Comparison of ENCODE assay signal across 20 cellular contexts in the genomic region with DNA sequence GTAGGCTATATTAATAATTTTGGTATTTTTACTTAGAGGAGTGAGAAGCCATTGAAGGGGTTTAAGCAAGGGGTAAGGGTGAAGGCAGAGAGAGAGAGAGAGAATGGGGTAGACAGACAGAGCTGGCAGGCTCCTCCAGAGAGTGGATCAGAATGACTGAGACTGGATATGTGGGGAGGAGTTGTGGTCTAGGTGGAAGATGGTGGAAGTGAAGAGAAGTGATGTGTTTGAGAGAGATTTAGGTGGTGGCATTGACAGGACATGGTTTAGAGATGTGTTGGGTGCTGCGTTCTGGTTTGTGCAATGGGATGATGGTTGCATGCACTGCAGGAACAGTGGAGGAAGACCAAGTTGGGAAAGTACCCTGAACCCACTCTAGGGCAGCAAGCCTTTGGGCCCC.
A peak's percentile ranks its signal among the peaks of the same experiment; 100 is the strongest.
DNase-seq lines count a peak whose midpoint lies in the region; ATAC-seq and TF ChIP-seq lines count a peak whose summit lies in the region.
"Had no signal": no experiment of that assay in that cellular context is flagged by ENCODE, and none has a peak within 500 bp of the region (broad histone marks: within the 10 kb centered on the region; RNA-seq: fewer than 3 reads in every experiment).

No MANE protein-coding gene starts in this region.

- H3K36me3 Mint-ChIP-seq in activated CD4-positive, alpha-beta T cell treated with anti-CD3 and anti-CD28 coated beads for 36 hours (ENCODE audit: low read depth) = no peaks in the 10 kb centered on the region
- peaks cover 5% of the 10 kb centered on the region for H3K36me3 Mint-ChIP-seq in T-helper 17 cell (ENCODE audit: low read depth)
- H3K36me3 Mint-ChIP-seq in progenitor cell of endocrine pancreas (ENCODE audit: insufficient read depth) = no peaks in the 10 kb centered on the region

- no peak for TF ChIP-seq POLR2A in stomach (IDR thresholded peaks at IDR 0.05)

- TF ChIP-seq EP300 in stomach (IDR thresholded peaks at IDR 0.05) = no peak

- no peak overlapping the region for H3K4me3 Mint-ChIP-seq in activated CD4-positive, alpha-beta T cell treated with anti-CD3 and anti-CD28 coated beads for 36 hours
- H3K4me3 Mint-ChIP-seq in T-helper 17 cell (no peak overlapping the region), progenitor cell of endocrine pancreas (ENCODE audit: low read depth) (no peak overlapping the region)
- H3K4me3 Mint-ChIP-seq: GM23338 had no signal

- no peak for DNase-seq in activated CD4-positive, alpha-beta T cell treated with anti-CD3 and anti-CD28 coated beads for 36 hours
- no peak for DNase-seq in activated CD4-positive, alpha-beta T cell treated with anti-CD3 and anti-CD28 coated beads, Interleukin-2, amount 50 U/mL, for 1 hour
- DNase-seq in T-helper 17 cell (no peak), dorsolateral prefrontal cortex (no peak), progenitor cell of endocrine pancreas (ENCODE audit: low spot score, unreplicated experiment) (no peak), stomach (no peak), SW480 (ENCODE audit: low spot score) (no peak)
- DNase-seq: COR-L47, DMS153, MG63, NCI-H1092 treated with DMSO at 0.1 percent for 48 hours, NCI-H1694, NCI-H345, NCI-H526 treated with DMSO at 0.1 percent for 48 hours had no signal

- H3K4me3 ChIP-seq in dorsolateral prefrontal cortex (no peak overlapping the region), stomach (no peak overlapping the region)
- H3K4me3 ChIP-seq: BLaER1, GM12878, GM23338, MG63 had no signal

- intact Hi-C loops in activated CD4-positive, alpha-beta T cell treated with anti-CD3 and anti-CD28 coated beads for 36 hours (cut with DNase I, micrococcal nuclease) = no loop called here
- intact Hi-C loops in dorsolateral prefrontal cortex (cut with DNase I) = no loop called here
- intact Hi-C loops in stomach (cut with DNase I; ENCODE audit: low total_unique reads) = no loop called here

- TF ChIP-seq CTCF in dorsolateral prefrontal cortex (IDR thresholded peaks at IDR 0.05 in 54 of 56, conservative IDR thresholded peaks at IDR 0.05 in 2 of 56; ENCODE audit: low read depth in 1 of 56, partially characterized antibody in 56 of 56) = no peak
- TF ChIP-seq CTCF in progenitor cell of endocrine pancreas (IDR thresholded peaks at IDR 0.05; ENCODE audit: unreplicated experiment) = no peak
- TF ChIP-seq CTCF in stomach (IDR thresholded peaks at IDR 0.05) = no peak

- no peak overlapping the region for H3K27ac Mint-ChIP-seq in activated CD4-positive, alpha-beta T cell treated with anti-CD3 and anti-CD28 coated beads for 36 hours
- H3K27ac Mint-ChIP-seq in T-helper 17 cell (peak overlapping the region; percentile 41), progenitor cell of endocrine pancreas (peak overlapping the region; percentile 2)

- peak; percentile 64 for ATAC-seq in activated CD4-positive, alpha-beta T cell treated with anti-CD3 and anti-CD28 coated beads for 36 hours
- ATAC-seq in T-helper 17 cell (no peak), GM21360 (IDR thresholded peaks at IDR 0.05; ENCODE audit: unreplicated experiment) (no peak)
- ATAC-seq: GM12878, GM23338 had no signal

- H3K27me3 ChIP-seq in dorsolateral prefrontal cortex = no peaks in the 10 kb centered on the region
- no peaks in the 10 kb centered on the region for H3K27me3 ChIP-seq in stomach
- H3K27me3 ChIP-seq: BLaER1, MG63 had no signal

- H3K9me3 Mint-ChIP-seq in activated CD4-positive, alpha-beta T cell treated with anti-CD3 and anti-CD28 coated beads for 36 hours (ENCODE audit: low read depth) = no peaks in the 10 kb centered on the region
- H3K9me3 Mint-ChIP-seq in progenitor cell of endocrine pancreas (ENCODE audit: low read depth) = no peaks in the 10 kb centered on the region
- H3K9me3 Mint-ChIP-seq: GM23338 had no signal

- H3K4me1 ChIP-seq in stomach = peaks cover 25 to 60% (median 41%) of the 10 kb centered on the region in 4 donors

- H3K9me3 ChIP-seq in T-helper 17 cell (ENCODE audit: control insufficient read depth, low read length, poor library complexity, severe bottlenecking) = no peaks in the 10 kb centered on the region
- H3K9me3 ChIP-seq in stomach = no peaks in the 10 kb centered on the region
- H3K9me3 ChIP-seq: MG63 had no signal

- peaks cover 45% of the 10 kb centered on the region for H3K4me1 Mint-ChIP-seq in activated CD4-positive, alpha-beta T cell treated with anti-CD3 and anti-CD28 coated beads for 36 hours
- H3K4me1 Mint-ChIP-seq in T-helper 17 cell = peaks cover 42% of the 10 kb centered on the region
- H3K4me1 Mint-ChIP-seq in progenitor cell of endocrine pancreas (ENCODE audit: low read depth) = peaks cover 4% of the 10 kb centered on the region

- 85 to 96% (median 91%) methylated on average over 1 of the region's 1 CpG for WGBS in stomach, 5 donors

- CTCF ChIA-PET in activated CD4-positive, alpha-beta T cell treated with anti-CD3 and anti-CD28 coated beads for 36 hours (lab: Charles Lee) = interaction anchor here (0.6 kb wide), 1 partner anchor 513 kb away, joined by 3 read pairs; no protein-coding TSS in a partner anchor

- peak overlapping the region in 39 of 59 donors; percentile 2 to 92 (median 83) for H3K27ac ChIP-seq in dorsolateral prefrontal cortex
- H3K27ac ChIP-seq in stomach = no peak overlapping the region
- H3K27ac ChIP-seq: 22Rv1, BLaER1, KMS-11 had no signal

- no peaks in the 10 kb centered on the region for H3K27me3 Mint-ChIP-seq in activated CD4-positive, alpha-beta T cell treated with anti-CD3 and anti-CD28 coated beads for 36 hours
- H3K27me3 Mint-ChIP-seq in T-helper 17 cell = no peaks in the 10 kb centered on the region
- H3K27me3 Mint-ChIP-seq in progenitor cell of endocrine pancreas = no peaks in the 10 kb centered on the region

- no peaks in the 10 kb centered on the region for H3K36me3 ChIP-seq in stomach

- POLR2A ChIA-PET in activated CD4-positive, alpha-beta T cell treated with anti-CD3 and anti-CD28 coated beads for 36 hours (lab: Charles Lee) = no interaction called here

Comparison
In these comparisons a context has a peak if more than half of its experiments do, and no peak if none do; other contexts are left out.
1. H3K27ac ChIP-seq: peak in dorsolateral prefrontal cortex (39 of 59); none in stomach (0 of 5).